In genomic region chr14:88793259-88793625, GRCh38 we compare ENCODE assay signal across 8 cellular contexts. TPM values are rescaled to one million over a fixed set of nuclear protein-coding genes. Genes with fewer than 3 reads are reported as not detected.
DNase-seq lines count a peak whose midpoint lies in the region; ATAC-seq and TF ChIP-seq lines count a peak whose summit lies in the region.

No MANE protein-coding gene starts in this region.

- peak overlapping the region; percentile 81 to 90 (median 85) for H3K4me3 Mint-ChIP-seq in CD4-positive, CD25-positive, alpha-beta regulatory T cell

- POLR2A ChIA-PET in RWPE1 (lab: Yijun Ruan, JAX; ENCODE audit: low non-redundant PET), result no interaction called here

- WGBS in esophagus, 2 donors, result 57 to 59% methylated on average over 13 of the region's 13 CpGs

- H3K27me3 ChIP-seq in CD4-positive, CD25-positive, alpha-beta regulatory T cell (ENCODE audit: control insufficient read depth, insufficient read depth, low read length), result peaks cover 18% of the 10 kb centered on the region
- H3K27me3 ChIP-seq in Peyer's patch (no peaks in the 10 kb centered on the region), esophagus (ENCODE audit: control insufficient read depth in 1 of 2, insufficient read depth in 2 of 2, low read length in 2 of 2) (no peaks in the 10 kb centered on the region)

- peak overlapping the region; percentile 55 for H3K27ac ChIP-seq in CD4-positive, CD25-positive, alpha-beta regulatory T cell (ENCODE audit: insufficient read depth, low read length, poor library complexity, severe bottlenecking)
- H3K27ac ChIP-seq in Peyer's patch (peak overlapping the region; percentile 73 to 88 (median 79)), esophagus (ENCODE audit: low read depth in 2 of 2, low read length in 1 of 2) (peak overlapping the region; percentile 72 to 77), RWPE1 (no peak overlapping the region)

- peak overlapping the region in 1 of 3 donors; percentile 26 for H3K27ac Mint-ChIP-seq in CD4-positive, CD25-positive, alpha-beta regulatory T cell

- peaks cover 16% of the 10 kb centered on the region for H3K4me1 ChIP-seq in CD4-positive, CD25-positive, alpha-beta regulatory T cell (ENCODE audit: control insufficient read depth, insufficient read depth, low read length, poor library complexity, severe bottlenecking)
- H3K4me1 ChIP-seq in Peyer's patch, result peaks cover 0 to 12% (median 4%) of the 10 kb centered on the region in 4 donors
- no peaks in the 10 kb centered on the region for H3K4me1 ChIP-seq in esophagus (ENCODE audit: control insufficient read depth in 2 of 2, insufficient read depth in 2 of 2, low read length in 1 of 2)

- CTCF ChIA-PET in RWPE1 (lab: Yijun Ruan, JAX), result interaction anchor here (0.6 kb wide), 1 partner anchor 1277 kb away, joined by 3 read pairs; no protein-coding TSS in a partner anchor

- H3K9me3 ChIP-seq in CD4-positive, CD25-positive, alpha-beta regulatory T cell (ENCODE audit: control insufficient read depth in 2 of 2, low read length in 2 of 2), result no peaks in the 10 kb centered on the region
- H3K9me3 ChIP-seq in Peyer's patch (no peaks in the 10 kb centered on the region), esophagus (ENCODE audit: control insufficient read depth in 2 of 2, insufficient read depth in 1 of 2, low read depth in 1 of 2, low read length in 1 of 2) (no peaks in the 10 kb centered on the region)

- no peaks in the 10 kb centered on the region for H3K9me3 Mint-ChIP-seq in CD4-positive, CD25-positive, alpha-beta regulatory T cell

- no peak for TF ChIP-seq POLR2A in Peyer's patch (IDR thresholded peaks at IDR 0.05)
- TF ChIP-seq POLR2A in GM18505 (IDR thresholded peaks at IDR 0.05; ENCODE audit: borderline replicate concordance, extremely low read depth, insufficient read depth, insufficient read length), result no peak

- no peaks in the 10 kb centered on the region for H3K36me3 ChIP-seq in CD4-positive, CD25-positive, alpha-beta regulatory T cell (ENCODE audit: control insufficient read depth, insufficient read depth, low read length)
- H3K36me3 ChIP-seq in Peyer's patch, result no peaks in the 10 kb centered on the region
- H3K36me3 ChIP-seq in esophagus (ENCODE audit: control insufficient read depth in 2 of 2, insufficient read depth in 2 of 2, low read length in 1 of 2), result no peaks in the 10 kb centered on the region

- H3K36me3 Mint-ChIP-seq in CD4-positive, CD25-positive, alpha-beta regulatory T cell, result no peaks in the 10 kb centered on the region

- H3K4me1 Mint-ChIP-seq in CD4-positive, CD25-positive, alpha-beta regulatory T cell, result peaks cover 0 to 20% (median 12%) of the 10 kb centered on the region in 4 donors

- peak in 1 of 3 donors; percentile 2 for DNase-seq in CD4-positive, CD25-positive, alpha-beta regulatory T cell
- peak in 1 of 3 donors; percentile 48 for DNase-seq in Peyer's patch
- peak; percentile 45 for DNase-seq in occipital lobe (lab: John Stamatoyannopoulos, UW)
- DNase-seq in RWPE1 (ENCODE audit: low spot score), result no peak

- TF ChIP-seq CTCF in Peyer's patch (IDR thresholded peaks at IDR 0.05) (no peak), RWPE1 (conservative IDR thresholded peaks at IDR 0.05; ENCODE audit: low read depth) (no peak)

- peaks cover 32% of the 10 kb centered on the region for H3K27me3 Mint-ChIP-seq in CD4-positive, CD25-positive, alpha-beta regulatory T cell

- no peak for ATAC-seq in CD4-positive, CD25-positive, alpha-beta regulatory T cell (ENCODE audit: low read depth in 2 of 2)
- no peak for ATAC-seq in GM21576 (IDR thresholded peaks at IDR 0.05; ENCODE audit: unreplicated experiment)
- no peak for ATAC-seq in HG03280 (IDR thresholded peaks at IDR 0.05; ENCODE audit: unreplicated experiment)
- ATAC-seq in GM18505 (IDR thresholded peaks at IDR 0.05; ENCODE audit: unreplicated experiment), result no peak

- H3K4me3 ChIP-seq in CD4-positive, CD25-positive, alpha-beta regulatory T cell (ENCODE audit: low read depth, low read length), result peak overlapping the region; percentile 66
- H3K4me3 ChIP-seq in Peyer's patch (peak overlapping the region; percentile 62 to 76 (median 74)), esophagus (ENCODE audit: low read depth in 1 of 2, low read length in 2 of 2) (peak overlapping the region; percentile 61 to 76)

RNA-seq across cellular contexts. Expression of gene EML5, which starts 0.5 kb away (rescaled TPM):
- 0.69 TPM for total RNA-seq in CD4-positive, CD25-positive, alpha-beta regulatory T cell
- polyA plus RNA-seq in CD4-positive, CD25-positive, alpha-beta regulatory T cell, result under 1 TPM in 3 of 4 donors, not detected in 1; 0.11 to 0.34 (median 0.15) TPM
- total RNA-seq in Peyer's patch (1 to 10 TPM in 2 of 4 donors, under 1 TPM in 2; 0.35 to 3.3 (median 1.3) TPM), occipital lobe (30.3 TPM)
- polyA plus RNA-seq in esophagus, result under 1 TPM; 0.31 to 0.41 TPM

RNA-seq across cellular contexts. Expression of gene TTC8, which starts 31.2 kb away (rescaled TPM):
- total RNA-seq in CD4-positive, CD25-positive, alpha-beta regulatory T cell, result 2.0 TPM
- polyA plus RNA-seq in CD4-positive, CD25-positive, alpha-beta regulatory T cell, result under 1 TPM in 3 of 4 donors, not detected in 1; 0.63 to 0.92 (median 0.65) TPM
- total RNA-seq in Peyer's patch (10 to 100 TPM in 3 of 4 donors, 1 to 10 TPM in 1; 5.1 to 22.3 (median 13.8) TPM), occipital lobe (12.2 TPM)
- 1 to 10 TPM; 8.0 to 9.3 TPM for polyA plus RNA-seq in esophagus
